1 cellular context compared by ENCODE assay signal in genomic region chr12:6613015-6613775, GRCh38.
TF ChIP-seq lines count a peak whose summit lies in the region.

No MANE protein-coding gene starts in this region.

TF ChIP-seq in HEK293, 187 proteins besides CTCF, POLR2A, EP300 and RAD21 (continued from another document):
- TF ChIP-seq ZNF449 (tag by site-specific recombination; IDR thresholded peaks at IDR 0.05) (no peak), KLF16 (tag by site-specific recombination; IDR thresholded peaks at IDR 0.05) (no peak), ZNF398 (tag by site-specific recombination; IDR thresholded peaks at IDR 0.05) (peak; percentile 76), ZFP3 (tag by site-specific recombination; IDR thresholded peaks at IDR 0.05; ENCODE audit: low read depth) (no peak), ZBTB17 (tag by site-specific recombination; IDR thresholded peaks at IDR 0.05) (peak; percentile 63), ZNF280D (tag by site-specific recombination; IDR thresholded peaks at IDR 0.05) (no peak), ZNF169 (tag by site-specific recombination; IDR thresholded peaks at IDR 0.05) (no peak), ZNF76 (tag by site-specific recombination; IDR thresholded peaks at IDR 0.05; ENCODE audit: borderline replicate concordance, low read depth) (peak; percentile 69), ZNF175 (tag by site-specific recombination; IDR thresholded peaks at IDR 0.05) (no peak), ZNF639 (tag by site-specific recombination; IDR thresholded peaks at IDR 0.05) (peak; percentile 78), SP3 (tag by site-specific recombination; IDR thresholded peaks at IDR 0.05) (peak; percentile 54; the same call in 1 of the 2 replicates), ZNF664 (tag by site-specific recombination; IDR thresholded peaks at IDR 0.05) (no peak), ZNF776 (tag by site-specific recombination; IDR thresholded peaks at IDR 0.05; ENCODE audit: borderline replicate concordance) (no peak), ZBTB21 (tag by site-specific recombination; IDR thresholded peaks at IDR 0.05) (peak; percentile 66), ZNF560 (tag by site-specific recombination; IDR thresholded peaks at IDR 0.05; ENCODE audit: borderline replicate concordance) (no peak), ZNF510 (tag by site-specific recombination; IDR thresholded peaks at IDR 0.05; ENCODE audit: insufficient replicate concordance) (no peak), ZNF785 (tag by site-specific recombination; IDR thresholded peaks at IDR 0.05) (no peak), OSR2 (tag by site-specific recombination; IDR thresholded peaks at IDR 0.05) (peak; percentile 44; the same call in 1 of the 2 replicates), ZNF843 (tag by site-specific recombination; IDR thresholded peaks at IDR 0.05) (peak; percentile 53; the same call in 1 of the 2 replicates), OVOL3 (tag by site-specific recombination; IDR thresholded peaks at IDR 0.05) (no peak), ZNF530 (tag by site-specific recombination; IDR thresholded peaks at IDR 0.05; ENCODE audit: low read depth) (no peak), GFI1B (tag by site-specific recombination; IDR thresholded peaks at IDR 0.05) (0 out of 2 replicates have a peak, but pooled peaks have one; percentile 30), ZNF549 (tag by site-specific recombination; IDR thresholded peaks at IDR 0.05) (no peak), ZNF184 (tag by site-specific recombination; IDR thresholded peaks at IDR 0.05) (no peak), AEBP2 (tag by site-specific recombination; IDR thresholded peaks at IDR 0.05; ENCODE audit: borderline replicate concordance) (no peak), ZNF426 (tag by site-specific recombination; IDR thresholded peaks at IDR 0.05) (no peak), ZNF629 (tag by site-specific recombination; IDR thresholded peaks at IDR 0.05) (peak; percentile 74), ZBTB6 (tag by site-specific recombination; IDR thresholded peaks at IDR 0.05) (0 out of 2 replicates have a peak, but pooled peaks have one; percentile 18), ZNF133 (tag by site-specific recombination; IDR thresholded peaks at IDR 0.05) (peak; percentile 58), WT1 (tag by site-specific recombination; IDR thresholded peaks at IDR 0.05) (peak; percentile 70), ELK4 (IDR thresholded peaks at IDR 0.05; ENCODE audit: borderline replicate concordance, low read depth, low read length) (no peak), ZNF513 (tag by site-specific recombination; IDR thresholded peaks at IDR 0.05) (no peak), ZXDB (tag by site-specific recombination; IDR thresholded peaks at IDR 0.05) (peak; percentile 90), ZNF157 (tag by site-specific recombination; IDR thresholded peaks at IDR 0.05) (no peak), ZNF266 (tag by site-specific recombination; IDR thresholded peaks at IDR 0.05; ENCODE audit: low read depth) (no peak), BCL6B (tag by site-specific recombination; IDR thresholded peaks at IDR 0.05) (no peak), KLF17 (tag by site-specific recombination; IDR thresholded peaks at IDR 0.05) (peak; percentile 85), TCF7L2 (IDR thresholded peaks at IDR 0.05; ENCODE audit: borderline replicate concordance, low read depth, low read length) (no peak), ATF2 (tag by site-specific recombination; IDR thresholded peaks at IDR 0.05; ENCODE audit: low read depth) (no peak), ZNF114 (tag by site-specific recombination; IDR thresholded peaks at IDR 0.05) (no peak), ZNF433 (tag by site-specific recombination; IDR thresholded peaks at IDR 0.05; ENCODE audit: low read depth) (no peak), MEIS1 (CRISPR knock-in tag; IDR thresholded peaks at IDR 0.05; ENCODE audit: borderline replicate concordance) (no peak), ZNF544 (tag by site-specific recombination; IDR thresholded peaks at IDR 0.05) (no peak), ZNF155 (tag by site-specific recombination; IDR thresholded peaks at IDR 0.05) (no peak), RBAK (tag by site-specific recombination; IDR thresholded peaks at IDR 0.05) (no peak)
